In genomic region chr12:121793836-121794531, GRCh38 we compare ENCODE assay signal across 8 cellular contexts. TPM values are rescaled to one million over a fixed set of nuclear protein-coding genes. Genes with fewer than 3 reads are reported as not detected.
A peak's percentile ranks its signal among the peaks of the same experiment; 100 is the strongest.
DNase-seq lines count a peak whose midpoint lies in the region; ATAC-seq and TF ChIP-seq lines count a peak whose summit lies in the region.

No MANE protein-coding gene starts in this region.

- H3K56ac ChIP-seq in H9 (ENCODE audit: insufficient read length, low read depth, low read length): no peak overlapping the region

- H3F3A ChIP-seq in SK-N-SH (replicated peaks; ENCODE audit: insufficient read depth): peaks cover 37% of the 10 kb centered on the region

- peaks cover 9% of the 10 kb centered on the region for H3K23me2 ChIP-seq in H9 (ENCODE audit: insufficient read length, low read depth, low read length, poor library complexity, severe bottlenecking)

- H3K27me3 ChIP-seq in H9 (ENCODE audit: insufficient read depth, low read length): no peaks in the 10 kb centered on the region
- no peaks in the 10 kb centered on the region for H3K27me3 ChIP-seq in SK-N-SH (ENCODE audit: insufficient read depth)
- no peaks in the 10 kb centered on the region for H3K27me3 ChIP-seq in trophoblast cell (ENCODE audit: insufficient read depth, low read length)
- H3K27me3 ChIP-seq in transverse colon: no peaks in the 10 kb centered on the region

- no peak overlapping the region for H2BK15ac ChIP-seq in H9 (ENCODE audit: low read depth, low read length)

- intact Hi-C loops in Right ventricle myocardium inferior (cut with DNase I): loop anchor here (2.0 kb wide), 2 partner anchors 19 to 95 kb away; partner anchors contain the start of gene PSMD9
- intact Hi-C loops in transverse colon (cut with DNase I; ENCODE audit: low total_unique reads): loop anchor here (2.0 to 5.0 kb wide), 3 partner anchors 19 to 97 kb away; partner anchors contain the start of gene PSMD9

- no peaks in the 10 kb centered on the region for H3K79me2 ChIP-seq in H9 (ENCODE audit: insufficient read depth, low read length)
- H3K79me2 ChIP-seq in SK-N-SH (ENCODE audit: insufficient read depth): peaks cover 39% of the 10 kb centered on the region
- peaks cover 10% of the 10 kb centered on the region for H3K79me2 ChIP-seq in trophoblast cell (ENCODE audit: control insufficient read depth, insufficient read depth, low read length, poor library complexity)

- H2BK12ac ChIP-seq in H9 (ENCODE audit: insufficient read length, low read depth, low read length): no peak overlapping the region
- H2BK12ac ChIP-seq in trophoblast cell (ENCODE audit: low read length): no peak overlapping the region

- CTCF ChIA-PET in SK-N-SH (lab: Yijun Ruan, JAX): interaction anchor here (0.6 to 16.0 kb wide), 75 partner anchors 16 to 755 kb away, joined by 3 to 675 read pairs (median 4); partner anchors contain the start of genes BCL7A, HPD, OASL and PSMD9

- peak overlapping the region; percentile 92 to 96 (median 96); a peak in 6 of 7 replicates for H3K27ac Mint-ChIP-seq in H9
- peak overlapping the region; percentile 93 to 97 for H3K27ac Mint-ChIP-seq in activated naive CD4-positive, alpha-beta T cell treated with anti-CD3 and anti-CD28 coated beads, Interleukin-2, amount 50 U/mL, for 72 hours

- H4K91ac ChIP-seq in H9 (ENCODE audit: insufficient read length, low read depth, low read length): no peak overlapping the region
- H4K91ac ChIP-seq in trophoblast cell (ENCODE audit: low read depth, low read length): peak overlapping the region; percentile 72

- DNase-seq in GF-D8 (lab: John Stamatoyannopoulos, UW) (peak; percentile 81), H9 (peak; percentile 98), M059J (ENCODE audit: low read depth) (peak; percentile 87), SK-N-SH (peak; percentile 94), Right ventricle myocardium inferior (ENCODE audit: missing footprints) (peak; percentile 96), trophoblast cell (peak; percentile 90 to 96), transverse colon (peak; percentile 96)
- peak; percentile 97 to 98 for DNase-seq in activated naive CD4-positive, alpha-beta T cell treated with anti-CD3 and anti-CD28 coated beads, Interleukin-2, amount 50 U/mL, for 72 hours (ENCODE audit: low spot score in 2 of 2)

- H3K14ac ChIP-seq in H9 (ENCODE audit: insufficient read depth, low read length) (no peak overlapping the region), trophoblast cell (ENCODE audit: low read length) (peak overlapping the region; percentile 89)

- H3K9ac ChIP-seq in H9 (ENCODE audit: extremely low read depth, insufficient read length, low read length) (no peak overlapping the region), SK-N-SH (peak overlapping the region; percentile 48; the same call in 1 of the 2 replicates), trophoblast cell (ENCODE audit: low read length) (peak overlapping the region; percentile 73)

- no peaks in the 10 kb centered on the region for H3K9me2 ChIP-seq in SK-N-SH

- H3K9me3 ChIP-seq in H9 (ENCODE audit: control insufficient read depth, low read depth, low read length): no peaks in the 10 kb centered on the region
- H3K9me3 ChIP-seq in SK-N-SH: no peaks in the 10 kb centered on the region
- H3K9me3 ChIP-seq in trophoblast cell (ENCODE audit: insufficient read depth, low read depth, low read length): no peaks in the 10 kb centered on the region
- no peaks in the 10 kb centered on the region for H3K9me3 ChIP-seq in transverse colon

- no peaks in the 10 kb centered on the region for H4K20me1 ChIP-seq in H9 (ENCODE audit: control insufficient read depth, insufficient read depth, insufficient read length)
- no peaks in the 10 kb centered on the region; the same call in 1 of the 2 replicates for H4K20me1 ChIP-seq in SK-N-SH (ENCODE audit: insufficient read depth)

- peak overlapping the region; percentile 34 for H3K4me2 ChIP-seq in H9 (ENCODE audit: insufficient read depth, insufficient read length, low read length)
- H3K4me2 ChIP-seq in SK-N-SH: peak overlapping the region; percentile 94
- H3K4me2 ChIP-seq in trophoblast cell (ENCODE audit: low read length): peak overlapping the region; percentile 97

- H4K8ac ChIP-seq in H9 (replicated peaks; ENCODE audit: insufficient read length, low read depth, low read length) (no peak overlapping the region), trophoblast cell (ENCODE audit: low read depth, low read length) (peak overlapping the region; percentile 66)

- H3K36me3 Mint-ChIP-seq in H9 (ENCODE audit: insufficient read depth in 1 of 3, low read depth in 3 of 3): peaks cover 11 to 34% (median 24%) of the 10 kb centered on the region in 3 experiments; a peak in 5 of 7 replicates
- H3K36me3 Mint-ChIP-seq in activated naive CD4-positive, alpha-beta T cell treated with anti-CD3 and anti-CD28 coated beads, Interleukin-2, amount 50 U/mL, for 72 hours: peaks cover 32 to 34% of the 10 kb centered on the region in 2 donors

- H2BK20ac ChIP-seq in H9 (ENCODE audit: low read depth, low read length, poor library complexity, severe bottlenecking): no peak overlapping the region

- peak; percentile 83 for TF ChIP-seq RAD21 in SK-N-SH (IDR thresholded peaks at IDR 0.05; ENCODE audit: low read length)

- H2AK5ac ChIP-seq in H9 (ENCODE audit: insufficient read length, low read length) (no peak overlapping the region), trophoblast cell (ENCODE audit: low read length) (peak overlapping the region; percentile 73)

- peak overlapping the region; percentile 66 to 80 for H3K4me3 Mint-ChIP-seq in H9

- H3T11ph ChIP-seq in H9 (ENCODE audit: low read length): no peak overlapping the region

- no peaks in the 10 kb centered on the region; a peak in 2 of 5 replicates for H3K9me3 Mint-ChIP-seq in H9
- H3K9me3 Mint-ChIP-seq in activated naive CD4-positive, alpha-beta T cell treated with anti-CD3 and anti-CD28 coated beads, Interleukin-2, amount 50 U/mL, for 72 hours: no peaks in the 10 kb centered on the region

- POLR2A ChIA-PET in SK-N-SH (lab: Yijun Ruan, JAX): interaction anchor here (1.5 to 7.0 kb wide), 9 partner anchors 10 to 94 kb away, joined by 4 to 79 read pairs (median 6); partner anchors contain the start of genes PSMD9, SETD1B and TMEM120B

- H3K4ac ChIP-seq in H9 (ENCODE audit: low read depth, low read length) (no peak overlapping the region), trophoblast cell (ENCODE audit: low read depth, low read length) (no peak overlapping the region)

- peaks cover 8 to 10% of the 10 kb centered on the region in 2 experiments for H3K36me3 ChIP-seq in SK-N-SH (replicated peaks in 1 of 2; ENCODE audit: control insufficient read depth in 1 of 2, insufficient read depth in 2 of 2, low read length in 1 of 2)
- peaks cover 18 to 30% of the 10 kb centered on the region in 2 experiments for H3K36me3 ChIP-seq in trophoblast cell (ENCODE audit: control insufficient read depth in 1 of 2, insufficient read depth in 2 of 2, low read length in 2 of 2)
- no peaks in the 10 kb centered on the region for H3K36me3 ChIP-seq in transverse colon

- H3K4me1 Mint-ChIP-seq in H9: peaks cover 39 to 46% of the 10 kb centered on the region in 2 experiments

- ATAC-seq in activated naive CD4-positive, alpha-beta T cell treated with anti-CD3 and anti-CD28 coated beads, Interleukin-2, amount 50 U/mL, for 72 hours: peak; percentile 63 to 73
- ATAC-seq in Right ventricle myocardium inferior: peak; percentile 74

- H3K18ac ChIP-seq in H9 (ENCODE audit: insufficient read length, low read depth, low read length) (peak overlapping the region; percentile 55), trophoblast cell (ENCODE audit: low read length) (peak overlapping the region; percentile 73)

- WGBS in H9 (ENCODE audit: extremely low coverage, insufficient read length, low lambda C conversion rate): no CpG with 5 or more reads among the region's 59 CpGs
- 0% methylated on average over 2 of the region's 59 CpGs for WGBS in SK-N-SH (ENCODE audit: low lambda C conversion rate)
- no CpG with 5 or more reads among the region's 59 CpGs for WGBS in trophoblast cell (ENCODE audit: extremely low coverage, insufficient coverage, insufficient read length)
- WGBS in transverse colon (ENCODE audit: low coverage in 1 of 2), 2 donors: 1% methylated on average over 33 of the region's 59 CpGs; no CpG with 5 or more reads in 1 of the 2 donors

- H3K23ac ChIP-seq in H9 (ENCODE audit: insufficient read length, low read depth, low read length): no peak overlapping the region
- H3K23ac ChIP-seq in trophoblast cell (ENCODE audit: low read length): no peak overlapping the region

- peaks cover 5% of the 10 kb centered on the region for H3K27me3 Mint-ChIP-seq in H9 (ENCODE audit: low read depth)

- TF ChIP-seq POLR2A in transverse colon (IDR thresholded peaks at IDR 0.05): peak; percentile 48

- H2AFZ ChIP-seq in H9 (ENCODE audit: low read length) (no peak overlapping the region), SK-N-SH (ENCODE audit: low read depth) (peak overlapping the region; percentile 73; the same call in 1 of the 2 replicates), trophoblast cell (ENCODE audit: insufficient read depth, low read length, poor library complexity) (peak overlapping the region; percentile 82)

- no peak overlapping the region for H4K5ac ChIP-seq in H9 (ENCODE audit: insufficient read length, low read depth, low read length)

- no peak; the same call in none of the 3 replicates for TF ChIP-seq CTCF in H9 (conservative IDR thresholded peaks at IDR 0.05)
- peak; percentile 97 for TF ChIP-seq CTCF in SK-N-SH (IDR thresholded peaks at IDR 0.05)
- TF ChIP-seq CTCF in transverse colon (IDR thresholded peaks at IDR 0.05): peak; percentile 100

- peak overlapping the region; percentile 61 for H4K12ac ChIP-seq in trophoblast cell (ENCODE audit: low read depth, low read length)

- H2BK5ac ChIP-seq in H9 (ENCODE audit: insufficient read length, low read length): no peak overlapping the region
- no peak overlapping the region for H2BK5ac ChIP-seq in trophoblast cell (ENCODE audit: low read depth, low read length, poor library complexity)

- H3K4me3 ChIP-seq in SK-N-SH (ENCODE audit: low read depth in 2 of 2, low read length in 1 of 2) (peak overlapping the region; percentile 54 to 61), trophoblast cell (ENCODE audit: low read depth, low read length) (peak overlapping the region; percentile 72), transverse colon (peak overlapping the region; percentile 43 to 58 (median 50))

- H3K27ac ChIP-seq in H9 (ENCODE audit: insufficient read length, low read depth, low read length): no peak overlapping the region
- peak overlapping the region; percentile 82 to 99 for H3K27ac ChIP-seq in SK-N-SH (ENCODE audit: low read depth in 2 of 2, low read length in 1 of 2)
- H3K27ac ChIP-seq in trophoblast cell (ENCODE audit: low read depth, low read length): no peak overlapping the region
- H3K27ac ChIP-seq in transverse colon: peak overlapping the region; percentile 100

- in situ Hi-C loops in transverse colon (cut with MboI; ENCODE audit: low pct_ligation_motif_present in 1 of 4, low pct_unique_long_range_greater_than_20kb in 1 of 4, low sequenced_read_pairs in 3 of 4): loop anchor here in 3 of 4 donors (5.0 to 10.0 kb wide), 3 partner anchors 91 to 102 kb away; partner anchors contain the start of gene PSMD9 (in 1 of the 3)

- H3K79me1 ChIP-seq in H9 (ENCODE audit: insufficient read depth, low read depth, low read length, poor library complexity, severe bottlenecking) (no peaks in the 10 kb centered on the region), trophoblast cell (ENCODE audit: low read length) (peaks cover 22% of the 10 kb centered on the region)

- H3K4me1 ChIP-seq in H9 (ENCODE audit: insufficient read depth, low read length) (peaks cover 4% of the 10 kb centered on the region; the same call in 1 of the 2 replicates), SK-N-SH (ENCODE audit: control insufficient read depth in 1 of 2, insufficient read depth in 2 of 2, low read depth in 1 of 2, low read length in 1 of 2) (peaks cover 36 to 62% of the 10 kb centered on the region in 2 experiments), trophoblast cell (ENCODE audit: control insufficient read depth in 1 of 2, insufficient read depth in 2 of 2, low read length in 2 of 2) (peaks cover 42 to 53% of the 10 kb centered on the region in 2 experiments), transverse colon (peaks cover 45 to 88% (median 67%) of the 10 kb centered on the region in 4 donors)

- TF ChIP-seq EP300 in SK-N-SH (IDR thresholded peaks at IDR 0.05; ENCODE audit: borderline replicate concordance in 1 of 2, low read depth in 1 of 2, low read length in 1 of 2) (peak in 1 of 2 experiments; percentile 9; a peak in 1 of 4 replicates), transverse colon (IDR thresholded peaks at IDR 0.05; ENCODE audit: low read depth) (no peak)

- H2BK120ac ChIP-seq in H9 (ENCODE audit: low read depth, low read length, poor library complexity, severe bottlenecking) (no peak overlapping the region), trophoblast cell (ENCODE audit: insufficient read depth, low read length, poor library complexity) (no peak overlapping the region)

RNA-seq across cellular contexts. Expression of gene RHOF, which starts 0.5 kb away (rescaled TPM):
- total RNA-seq in H9 (2021) (29.1 and 29.3 TPM in 2 replicates), Right ventricle myocardium inferior (47.7 TPM), transverse colon (100 to 1,000 TPM in 3 of 4 donors, 10 to 100 TPM in 1; 14.9 to 251 (median 150) TPM)
- total RNA-seq in M059J (2014; rRNA removed; shearing (Covaris generic)): 0.27 and 0.42 TPM in 2 replicates
- 5.0 and 5.3 TPM in 2 replicates for polyA plus RNA-seq in SK-N-SH (2012; rRNA removed)
- polyA plus RNA-seq in SK-N-SH (2012; cell fraction: cytosol; rRNA removed): 2.3 and 2.8 TPM in 2 replicates
- polyA plus RNA-seq in SK-N-SH (2012; cell fraction: nucleus; rRNA removed): 19.5 and 20.2 TPM in 2 replicates
- total RNA-seq in activated naive CD4-positive, alpha-beta T cell treated with anti-CD3 and anti-CD28 coated beads, Interleukin-2, amount 50 U/mL, for 72 hours: 10 to 100 TPM; 95.3 to 96.2 TPM
- polyA plus RNA-seq in trophoblast cell (2013): 10.9 and 11.1 TPM in 2 replicates

RNA-seq across cellular contexts. Expression of gene SETD1B, which starts 9.8 kb away (rescaled TPM):
- 38.2 and 40.4 TPM in 2 replicates for total RNA-seq in H9 (2021)
- total RNA-seq in M059J (2014; rRNA removed; shearing (Covaris generic)): 2.7 and 3.9 TPM in 2 replicates
- 1.2 and 2.0 TPM in 2 replicates for polyA plus RNA-seq in SK-N-SH (2012; rRNA removed)
- 1.5 and 1.8 TPM in 2 replicates for polyA plus RNA-seq in SK-N-SH (2012; cell fraction: cytosol; rRNA removed)
- 8.4 and 11.5 TPM in 2 replicates for polyA plus RNA-seq in SK-N-SH (2012; cell fraction: nucleus; rRNA removed)
- 10 to 100 TPM; 13.8 to 16.7 TPM for total RNA-seq in activated naive CD4-positive, alpha-beta T cell treated with anti-CD3 and anti-CD28 coated beads, Interleukin-2, amount 50 U/mL, for 72 hours
- 8.0 TPM for total RNA-seq in Right ventricle myocardium inferior
- polyA plus RNA-seq in trophoblast cell (2013): 19.3 and 19.5 TPM in 2 replicates
- 10 to 100 TPM; 13.4 to 39.6 (median 15.2) TPM for total RNA-seq in transverse colon

Comparison
In these comparisons a context has a peak if more than half of its experiments do, and no peak if none do; other contexts are left out.
1. H3K27ac ChIP-seq: peak in SK-N-SH (2 of 2) and transverse colon (4 of 4); none in H9 (single experiment) and trophoblast cell (single experiment).
2. H3K4me2 ChIP-seq: peak in every context shown above with its lines; median percentile 97 in trophoblast cell; 94 in SK-N-SH; 34 in H9.
3. RNA of gene RHOF, which starts 0.5 kb away (total RNA-seq): 14.9 to 251 TPM in transverse colon, 95.3 to 96.2 TPM in activated naive CD4-positive, alpha-beta T cell treated with anti-CD3 and anti-CD28 coated beads, Interleukin-2, amount 50 U/mL, for 72 hours, 47.7 TPM in Right ventricle myocardium inferior (single experiment) and 29.1 to 29.3 TPM in H9; 0.27 to 0.42 TPM in M059J; every median in the first group is over 10 times any median in the second.
4. Peak in every context shown above with its lines, with median percentiles within 50 percentile points of each other: DNase-seq and H3K4me3 ChIP-seq.